ENCODE assay signal across 16 cellular contexts in the genomic region with DNA sequence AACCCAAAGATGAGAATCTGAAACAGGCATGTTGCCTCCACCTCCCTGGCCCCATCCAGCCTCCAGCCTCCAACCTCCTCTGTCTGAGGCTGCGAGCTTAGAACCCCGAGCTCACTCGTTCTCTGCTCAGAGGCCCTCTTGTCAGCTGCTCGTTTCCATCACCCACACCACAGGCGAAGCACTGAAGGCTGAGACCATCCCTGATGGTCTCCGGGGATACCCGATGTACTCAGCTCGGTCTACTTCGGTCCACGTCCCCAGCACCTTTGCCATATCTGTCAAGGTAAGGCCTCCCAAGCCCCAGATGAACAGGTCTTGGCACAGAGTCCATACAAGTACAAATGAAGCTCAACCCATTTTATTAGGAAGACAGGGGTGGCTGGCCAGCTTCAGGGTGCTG.
"Had no signal": no experiment of that assay in that cellular context is flagged by ENCODE, and none has a peak within 500 bp of the region (broad histone marks: within the 10 kb centered on the region; RNA-seq: fewer than 3 reads in every experiment).

No MANE protein-coding gene starts in this region.

- H3K4me3 ChIP-seq: left lung, upper lobe of right lung had no signal

- H3K36me3 ChIP-seq: left lung, upper lobe of right lung had no signal

- H3K27me3 ChIP-seq: left lung, upper lobe of right lung had no signal

- DNase-seq: activated CD4-positive, alpha-beta T cell treated with anti-CD3 and anti-CD28 coated beads for 36 hours; activated CD8-positive, alpha-beta T cell treated with anti-CD3 and anti-CD28 coated beads for 36 hours; activated effector memory CD4-positive, alpha-beta T cell treated with Interleukin-2 at 50 U/mL for 16 hours; activated naive CD4-positive, alpha-beta T cell treated with anti-CD3 and anti-CD28 coated beads, Interleukin-2, amount 50 U/mL, for 16 hours; activated T-cell treated with anti-CD3 and anti-CD28 coated beads, Interleukin-2, amount 50 U/mL, for 4 hours; central memory CD4-positive, alpha-beta T cell; cortex of kidney; effector memory CD4-positive, alpha-beta T cell; islet precursor cell; left lung; mesenchymal stem cell; natural killer cell; T-helper 2 cell; upper lobe of right lung had no signal

- ATAC-seq: activated CD4-positive, alpha-beta T cell treated with anti-CD3 and anti-CD28 coated beads for 36 hours; activated CD8-positive, alpha-beta T cell treated with anti-CD3 and anti-CD28 coated beads for 36 hours; activated T-cell treated with anti-CD3 and anti-CD28 coated beads, Interleukin-2, amount 50 U/mL, for 4 hours; left lung; natural killer cell; sciatic nerve; stimulated activated memory B cell treated with anti-CD40 and anti-IgM and Interleukin-4, amounts not matched to agents 10 μg/mL and 1 μg/mL and 100 μg/mL, for 72 hours; upper lobe of right lung had no signal

- H3K4me1 ChIP-seq: upper lobe of right lung had no signal

- H3K27ac ChIP-seq: left lung, upper lobe of right lung had no signal
